22 cellular contexts compared by ENCODE assay signal in genomic region chr12:88594780-88595179, GRCh38. TPM values are rescaled to one million over a fixed set of nuclear protein-coding genes. Genes with fewer than 3 reads are reported as not detected.
DNase-seq lines count a peak whose midpoint lies in the region; ATAC-seq and TF ChIP-seq lines count a peak whose summit lies in the region.
"Had no signal": no experiment of that assay in that cellular context is flagged by ENCODE, and none has a peak within 500 bp of the region (broad histone marks: within the 10 kb centered on the region; RNA-seq: fewer than 3 reads in every experiment).

No MANE protein-coding gene starts in this region.

- H3K4me1 Mint-ChIP-seq in GM23338 (no peaks in the 10 kb centered on the region), neural progenitor cell (peaks cover 8% of the 10 kb centered on the region)
- no peaks in the 10 kb centered on the region for H3K4me1 Mint-ChIP-seq in activated naive CD8-positive, alpha-beta T cell treated with anti-CD3 and anti-CD28 coated beads for 36 hours
- H3K4me1 Mint-ChIP-seq: CD14-positive monocyte; CD8-positive, alpha-beta memory T cell had no signal

- H3K79me2 ChIP-seq in GM23338 (replicated peaks; ENCODE audit: insufficient read depth) (no peaks in the 10 kb centered on the region), hepatocyte (no peaks in the 10 kb centered on the region), neural progenitor cell (ENCODE audit: low read depth) (no peaks in the 10 kb centered on the region)

- H3K9ac ChIP-seq in neural progenitor cell, result no peak overlapping the region
- H3K9ac ChIP-seq: BLaER1 treated with 17β-estradiol and CSF1 and Interleukin-3, amounts not matched to agents 10 nM and 100 nM had no signal

- ATAC-seq in GM23338, result no peak
- peak; percentile 84 for ATAC-seq in mucosa of descending colon
- ATAC-seq in HG03432 (IDR thresholded peaks at IDR 0.05; ENCODE audit: unreplicated experiment), result no peak
- ATAC-seq in GM18870 (IDR thresholded peaks at IDR 0.05; ENCODE audit: unreplicated experiment), result no peak
- ATAC-seq: GM12878 had no signal

- H3K9me2 ChIP-seq in GM23338 (ENCODE audit: insufficient read depth) (0 out of 2 replicates have a peak, but pooled peaks cover 5% of the 10 kb centered on the region), hepatocyte (replicated peaks; ENCODE audit: insufficient read depth) (no peaks in the 10 kb centered on the region)

- no peak overlapping the region for H3K27ac Mint-ChIP-seq in GM23338
- no peak overlapping the region for H3K27ac Mint-ChIP-seq in neural progenitor cell
- H3K27ac Mint-ChIP-seq in activated naive CD8-positive, alpha-beta T cell treated with anti-CD3 and anti-CD28 coated beads for 36 hours, result no peak overlapping the region
- H3K27ac Mint-ChIP-seq: CD14-positive monocyte; CD4-positive, alpha-beta T cell; CD8-positive, alpha-beta memory T cell had no signal

- H2AFZ ChIP-seq in GM23338 (peak overlapping the region; percentile 21; the same call in 1 of the 2 replicates), hepatocyte (no peak overlapping the region), neural progenitor cell (replicated peaks) (no peak overlapping the region)

- H3K27me3 ChIP-seq in GM23338 (ENCODE audit: insufficient read depth), result no peaks in the 10 kb centered on the region
- H3K27me3 ChIP-seq in hepatocyte, result no peaks in the 10 kb centered on the region
- H3K27me3 ChIP-seq in neural progenitor cell, result no peaks in the 10 kb centered on the region
- H3K27me3 ChIP-seq: BE2C; BLaER1 treated with 17β-estradiol and CSF1 and Interleukin-3, amounts not matched to agents 10 nM and 100 nM had no signal

- no peaks in the 10 kb centered on the region for H3F3A ChIP-seq in GM23338 (replicated peaks; ENCODE audit: low read depth)
- no peaks in the 10 kb centered on the region for H3F3A ChIP-seq in neural progenitor cell (ENCODE audit: low read depth)

- H3K36me3 ChIP-seq in GM23338 (ENCODE audit: insufficient read depth), result no peaks in the 10 kb centered on the region
- H3K36me3 ChIP-seq in hepatocyte (replicated peaks; ENCODE audit: insufficient read depth, low read depth), result no peaks in the 10 kb centered on the region
- no peaks in the 10 kb centered on the region for H3K36me3 ChIP-seq in mucosa of descending colon (ENCODE audit: low read depth)
- H3K36me3 ChIP-seq in neural progenitor cell, result no peaks in the 10 kb centered on the region
- H3K36me3 ChIP-seq: BE2C; BLaER1 treated with 17β-estradiol and CSF1 and Interleukin-3, amounts not matched to agents 10 nM and 100 nM; HAP-1 had no signal

- no peak for TF ChIP-seq CTCF in GM23338 (conservative IDR thresholded peaks at IDR 0.05; ENCODE audit: low read depth in 2 of 2)
- no peak for TF ChIP-seq CTCF in hepatocyte (IDR thresholded peaks at IDR 0.05; ENCODE audit: poor library complexity)
- no peak for TF ChIP-seq CTCF in mucosa of descending colon (IDR thresholded peaks at IDR 0.05)
- no peak for TF ChIP-seq CTCF in neural progenitor cell (IDR thresholded peaks at IDR 0.05)

- H3K27ac ChIP-seq in GM23338 (ENCODE audit: low read depth), result no peak overlapping the region
- H3K27ac ChIP-seq in hepatocyte, result no peak overlapping the region
- no peak overlapping the region for H3K27ac ChIP-seq in neural progenitor cell
- H3K27ac ChIP-seq: 22Rv1; BLaER1 treated with 17β-estradiol and CSF1 and Interleukin-3, amounts not matched to agents 10 nM and 100 nM had no signal

- H3K36me3 Mint-ChIP-seq in GM23338 (ENCODE audit: low read depth), result no peaks in the 10 kb centered on the region; the same call in 2 of the 3 replicates
- no peaks in the 10 kb centered on the region for H3K36me3 Mint-ChIP-seq in neural progenitor cell
- H3K36me3 Mint-ChIP-seq in activated naive CD8-positive, alpha-beta T cell treated with anti-CD3 and anti-CD28 coated beads for 36 hours, result no peaks in the 10 kb centered on the region
- H3K36me3 Mint-ChIP-seq: CD14-positive monocyte; CD8-positive, alpha-beta memory T cell had no signal

- 61% methylated on average over 4 of the region's 4 CpGs for WGBS in hepatocyte (ENCODE audit: low lambda C conversion rate, missing lambda C conversion rate)

- H3K9me3 Mint-ChIP-seq in GM23338 (no peaks in the 10 kb centered on the region), neural progenitor cell (no peaks in the 10 kb centered on the region)
- H3K9me3 Mint-ChIP-seq in activated naive CD8-positive, alpha-beta T cell treated with anti-CD3 and anti-CD28 coated beads for 36 hours, result no peaks in the 10 kb centered on the region
- H3K9me3 Mint-ChIP-seq: CD14-positive monocyte had no signal

- H3K4me2 ChIP-seq in GM23338 (no peak overlapping the region), hepatocyte (peak overlapping the region; percentile 31), neural progenitor cell (no peak overlapping the region)
- H3K4me2 ChIP-seq: BLaER1 treated with 17β-estradiol and CSF1 and Interleukin-3, amounts not matched to agents 10 nM and 100 nM had no signal

- H4K20me1 ChIP-seq in GM23338 (replicated peaks; ENCODE audit: insufficient read depth), result no peaks in the 10 kb centered on the region
- H4K20me1 ChIP-seq in hepatocyte (ENCODE audit: insufficient read depth, poor library complexity, severe bottlenecking), result no peaks in the 10 kb centered on the region
- H4K20me1 ChIP-seq in neural progenitor cell (ENCODE audit: low read depth), result no peaks in the 10 kb centered on the region
- H4K20me1 ChIP-seq: BLaER1 treated with 17β-estradiol and CSF1 and Interleukin-3, amounts not matched to agents 10 nM and 100 nM had no signal

- H3K4me1 ChIP-seq in GM23338 (ENCODE audit: insufficient read depth) (no peaks in the 10 kb centered on the region), hepatocyte (ENCODE audit: insufficient read depth) (no peaks in the 10 kb centered on the region), mucosa of descending colon (ENCODE audit: low read depth) (peaks cover 17% of the 10 kb centered on the region), neural progenitor cell (peaks cover 14% of the 10 kb centered on the region)
- H3K4me1 ChIP-seq: BLaER1 treated with 17β-estradiol and CSF1 and Interleukin-3, amounts not matched to agents 10 nM and 100 nM had no signal

- H3K4me3 Mint-ChIP-seq in GM23338, result no peak overlapping the region
- H3K4me3 Mint-ChIP-seq in neural progenitor cell, result no peak overlapping the region
- H3K4me3 Mint-ChIP-seq in activated naive CD8-positive, alpha-beta T cell treated with anti-CD3 and anti-CD28 coated beads for 36 hours, result no peak overlapping the region
- H3K4me3 Mint-ChIP-seq: CD14-positive monocyte; CD4-positive, alpha-beta T cell; CD8-positive, alpha-beta memory T cell had no signal

- intact Hi-C loops in mucosa of descending colon (cut with DNase I, micrococcal nuclease), result no loop called here

- in situ Hi-C loops in KBM-7 (cut with MboI; ENCODE audit: low pct_unique_long_range_greater_than_20kb, low sequenced_read_pairs), result no loop called here

- DNase-seq in GM23338 (ENCODE audit: low spot score) (no peak), hepatocyte (ENCODE audit: low spot score) (no peak), mucosa of descending colon (no peak), neural progenitor cell (ENCODE audit: low spot score) (peak; percentile 21), KBM-7 (no peak)
- no peak for DNase-seq in activated naive CD8-positive, alpha-beta T cell treated with anti-CD3 and anti-CD28 coated beads for 36 hours
- DNase-seq: AML-193; BE2C; CD4-positive, alpha-beta T cell; CD8-positive, alpha-beta memory T cell; DMS 273 treated with DMSO at 0.1 percent for 48 hours; DMS79; EL; GDM1; GOT3 had no signal

- H3K27me3 Mint-ChIP-seq in GM23338 (ENCODE audit: insufficient read depth, low read depth, poor library complexity), result peaks cover 1% of the 10 kb centered on the region
- no peaks in the 10 kb centered on the region for H3K27me3 Mint-ChIP-seq in neural progenitor cell (ENCODE audit: insufficient read depth, low read depth)
- H3K27me3 Mint-ChIP-seq in activated naive CD8-positive, alpha-beta T cell treated with anti-CD3 and anti-CD28 coated beads for 36 hours, result no peaks in the 10 kb centered on the region
- H3K27me3 Mint-ChIP-seq: CD4-positive, alpha-beta T cell; CD8-positive, alpha-beta memory T cell had no signal

- no peak overlapping the region for H3K4me3 ChIP-seq in GM23338
- no peak overlapping the region for H3K4me3 ChIP-seq in hepatocyte
- H3K4me3 ChIP-seq in mucosa of descending colon, result no peak overlapping the region
- no peak overlapping the region for H3K4me3 ChIP-seq in neural progenitor cell
- H3K4me3 ChIP-seq: BLaER1 treated with 17β-estradiol and CSF1 and Interleukin-3, amounts not matched to agents 10 nM and 100 nM; GM12878; HAP-1 had no signal

- H3K9me3 ChIP-seq in hepatocyte (ENCODE audit: low read depth), result no peaks in the 10 kb centered on the region
- H3K9me3 ChIP-seq in mucosa of descending colon, result no peaks in the 10 kb centered on the region
- no peaks in the 10 kb centered on the region for H3K9me3 ChIP-seq in neural progenitor cell (ENCODE audit: low read depth)
- H3K9me3 ChIP-seq: BE2C; BLaER1 treated with 17β-estradiol and CSF1 and Interleukin-3, amounts not matched to agents 10 nM and 100 nM; HAP-1 had no signal

TF ChIP-seq in GM23338, 12 proteins besides CTCF, POLR2A, EP300 and RAD21 (continues in another document):
- TF ChIP-seq CREB1 (CRISPR knock-in tag; IDR thresholded peaks at IDR 0.05; ENCODE audit: low read depth) (no peak), EZH2 (IDR thresholded peaks at IDR 0.05; ENCODE audit: low read depth, unreplicated experiment) (no peak), ETS1 (IDR thresholded peaks at IDR 0.05) (no peak)

RNA-seq across cellular contexts. Expression of gene KITLG, which starts 14.5 kb away (rescaled TPM):
- 10.7 and 12.1 TPM in 2 replicates for total RNA-seq in GM23338 (2014; rRNA removed; shearing (Covaris generic))
- polyA plus RNA-seq in GM23338 (2016; fragmentation: Nextera tagmentation; extraction: Ambion mirVana), result 2.5 and 3.1 TPM in 2 replicates
- total RNA-seq in hepatocyte, result 28.6 and 30.4 TPM in 2 replicates
- 3.1 and 4.3 TPM in 2 replicates for polyA plus RNA-seq in hepatocyte
- 10 to 100 TPM; 28.5 to 96.2 (median 37.4) TPM for total RNA-seq in mucosa of descending colon
- 1.0 and 1.2 TPM in 2 replicates for total RNA-seq in neural progenitor cell (ENCODE audit: low replicate concordance)
- total RNA-seq in activated naive CD8-positive, alpha-beta T cell treated with anti-CD3 and anti-CD28 coated beads for 36 hours, result under 1 TPM in 1 of 2 experiments, not detected in 1; 0.08 TPM
- total RNA-seq: CD4-positive, alpha-beta T cell had no signal
- polyA plus RNA-seq: CD8-positive, alpha-beta memory T cell had no signal
